9 cellular contexts compared by ENCODE assay signal in the genomic region with DNA sequence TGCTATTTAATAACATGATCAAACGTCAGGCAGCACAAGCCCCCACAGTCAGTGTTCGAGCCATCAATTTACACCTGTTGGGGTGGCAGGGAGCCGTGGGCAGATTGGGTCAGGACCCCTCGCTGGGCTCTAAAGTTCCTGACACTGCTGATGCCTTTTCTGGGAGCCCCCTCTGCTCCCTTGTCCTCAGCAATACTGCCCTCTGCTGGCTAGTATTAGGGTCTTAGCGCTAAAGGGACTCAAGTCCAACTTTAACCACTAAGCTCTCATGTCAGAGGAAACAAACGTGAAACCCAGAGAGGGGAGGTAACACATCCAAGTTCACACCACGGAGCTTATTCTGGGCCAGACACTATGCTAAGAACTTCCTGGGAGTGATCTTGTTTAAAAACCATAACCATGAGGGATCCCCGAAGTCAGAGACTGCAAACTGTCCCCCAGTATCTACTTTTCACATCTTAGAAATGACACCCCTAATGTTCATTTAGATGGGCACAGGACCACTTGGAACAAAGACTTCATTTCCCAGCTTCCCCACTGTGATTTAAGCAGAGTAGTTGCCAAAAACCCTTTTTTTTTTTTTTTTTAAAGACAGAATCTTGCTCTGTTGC. TPM values are rescaled to one million over a fixed set of nuclear protein-coding genes. Genes with fewer than 3 reads are reported as not detected.
DNase-seq lines count a peak whose midpoint lies in the region; ATAC-seq, FAIRE-seq and TF ChIP-seq lines count a peak whose summit lies in the region.
"Had no signal": no experiment of that assay in that cellular context is flagged by ENCODE, and none has a peak within 500 bp of the region (broad histone marks: within the 10 kb centered on the region; RNA-seq: fewer than 3 reads in every experiment).

No MANE protein-coding gene starts in this region.

- no peaks in the 10 kb centered on the region for H3K27me3 Mint-ChIP-seq in chondrocyte (ENCODE audit: low read depth)

- POLR2A ChIA-PET in PC-9 (lab: Charles Lee; ENCODE audit: unreplicated experiment): interaction anchor here (0.7 kb wide), 1 partner anchor 285 kb away, joined by 3 read pairs; no protein-coding TSS in a partner anchor

- peak; percentile 69 for TF ChIP-seq CTCF in PC-9 (conservative IDR thresholded peaks at IDR 0.05)
- peak; percentile 89 for TF ChIP-seq CTCF in chondrocyte (IDR thresholded peaks at IDR 0.05)
- TF ChIP-seq CTCF in right lobe of liver (IDR thresholded peaks at IDR 0.05): peak; percentile 53 to 70 (median 66)

- peaks cover 15% of the 10 kb centered on the region for H3K36me3 ChIP-seq in PC-9 (ENCODE audit: low read depth)
- peaks cover 0 to 6% (median 0%) of the 10 kb centered on the region in 4 donors for H3K36me3 ChIP-seq in right lobe of liver

- no peaks in the 10 kb centered on the region for H3K9me3 ChIP-seq in PC-9 (ENCODE audit: insufficient read depth, low read depth)
- H3K9me3 ChIP-seq in right lobe of liver: no peaks in the 10 kb centered on the region
- H3K9me3 ChIP-seq: BLaER1 had no signal

- FAIRE-seq in urothelium cell line (lab: Jason Lieb, UNC): no peak

- no TSS peak for BruUV-seq in PC-9 (replicated peaks; lab: Mats Ljungman, UMichigan)

- H3K27ac Mint-ChIP-seq in chondrocyte (ENCODE audit: unreplicated experiment): no peak overlapping the region

- H3K27me3 ChIP-seq in PC-9 (ENCODE audit: insufficient read depth, low read depth) (no peaks in the 10 kb centered on the region), right lobe of liver (no peaks in the 10 kb centered on the region)
- H3K27me3 ChIP-seq: BLaER1 had no signal

- peaks cover 4% of the 10 kb centered on the region for H3K4me1 Mint-ChIP-seq in chondrocyte (ENCODE audit: low read depth)

- peak; percentile 48 to 69 (median 60) for ATAC-seq in right lobe of liver

- H3K79me2 ChIP-seq in PC-9 (ENCODE audit: low read depth): no peaks in the 10 kb centered on the region

- H4K20me1 ChIP-seq in PC-9 (ENCODE audit: insufficient read depth): no peaks in the 10 kb centered on the region
- H4K20me1 ChIP-seq: BLaER1 had no signal

- H3K4me3 ChIP-seq in PC-9 (no peak overlapping the region), right lobe of liver (no peak overlapping the region)
- H3K4me3 ChIP-seq: BLaER1 had no signal

- DNase-seq in NCI-H1436 (lab: John Stamatoyannopoulos, UW): peak; percentile 70
- no peak for DNase-seq in NCI-H1436 treated with DMSO at 0.1 percent for 48 hours (lab: John Stamatoyannopoulos, UW)
- DNase-seq in HT-29 (ENCODE audit: low spot score): peak; percentile 65
- no peak for DNase-seq in PC-9
- no peak for DNase-seq in chondrocyte (ENCODE audit: low spot score)
- no peak for DNase-seq in right lobe of liver
- DNase-seq in urothelium cell line (ENCODE audit: low spot score): peak; percentile 72
- DNase-seq in ureter (ENCODE audit: low spot score): no peak

- H3K4me2 ChIP-seq in PC-9: peak overlapping the region; percentile 52
- H3K4me2 ChIP-seq: BLaER1 had no signal

- CTCF ChIA-PET in PC-9 (lab: Charles Lee): interaction anchor here (0.5 to 2.2 kb wide), 10 partner anchors 10 to 658 kb away, joined by 3 to 7 read pairs (median 3); no protein-coding TSS in a partner anchor

- no peak for TF ChIP-seq POLR2A in right lobe of liver (IDR thresholded peaks at IDR 0.05)

- H2AFZ ChIP-seq in PC-9: no peak overlapping the region

- H3K4me1 ChIP-seq in PC-9 (replicated peaks; ENCODE audit: insufficient read depth): peaks cover 22% of the 10 kb centered on the region
- H3K4me1 ChIP-seq in right lobe of liver: no peaks in the 10 kb centered on the region
- H3K4me1 ChIP-seq: BLaER1 had no signal

- H3K36me3 Mint-ChIP-seq in chondrocyte (ENCODE audit: low read depth): peaks cover 17% of the 10 kb centered on the region

- H3F3A ChIP-seq in PC-9 (ENCODE audit: insufficient read depth, low read depth): peaks cover 13% of the 10 kb centered on the region

- intact Hi-C loops in PC-9 (cut with micrococcal nuclease; ENCODE audit: unreplicated experiment): loop anchor here (5.0 kb wide), 1 partner anchor 459 kb away; no protein-coding TSS in a partner anchor
- intact Hi-C loops in right lobe of liver (cut with DNase I): loop anchor here (5.0 to 10.0 kb wide), 2 partner anchors 459 to 461 kb away; no protein-coding TSS in a partner anchor

- H3K9me2 ChIP-seq in PC-9 (ENCODE audit: insufficient read depth): no peaks in the 10 kb centered on the region

- no peaks in the 10 kb centered on the region for H3K9me3 Mint-ChIP-seq in chondrocyte (ENCODE audit: low read depth)

- WGBS in right lobe of liver (ENCODE audit: insufficient coverage, low coverage, low lambda C conversion rate, missing lambda C conversion rate): 34% methylated on average over 6 of the region's 8 CpGs

- H3K27ac ChIP-seq in PC-9: peak overlapping the region; percentile 32; the same call in 1 of the 2 replicates
- no peak overlapping the region for H3K27ac ChIP-seq in right lobe of liver
- H3K27ac ChIP-seq: BLaER1 had no signal

- no peak overlapping the region for H3K4me3 Mint-ChIP-seq in chondrocyte (ENCODE audit: unreplicated experiment)

RNA-seq across cellular contexts. Expression of a gene that starts 20.4 kb away (rescaled TPM):
- 43.7 and 47.8 TPM in 2 replicates for total RNA-seq in HT-29 (2014; rRNA removed; shearing (Covaris generic))
- total RNA-seq in PC-9 (2021): 74.7 and 87.7 TPM in 2 replicates
- 13.4 to 17.2 TPM (median 17.1 TPM) in 3 replicates for total RNA-seq in chondrocyte
- total RNA-seq in right lobe of liver: 1 to 10 TPM; 3.7 to 7.9 (median 4.7) TPM
- total RNA-seq in ureter: 38.1 TPM

RNA-seq across cellular contexts. Expression of a gene that starts 31.5 kb away (rescaled TPM):
- total RNA-seq in HT-29 (2014; rRNA removed; shearing (Covaris generic)): 39.1 and 53.2 TPM in 2 replicates
- total RNA-seq in PC-9 (2021) (50.3 and 52.9 TPM in 2 replicates), chondrocyte (0.34 to 0.55 TPM in 2 of 3 replicates, not detected in the other), right lobe of liver (1 to 10 TPM in 1 of 6 experiments, under 1 TPM in 4, not detected in 1; 0.06 to 1.1 (median 0.30) TPM), ureter (38.5 TPM)

Comparison
In these comparisons a context has a peak if more than half of its experiments do, and no peak if none do; other contexts are left out.
1. DNase-seq: peak in NCI-H1436 (single experiment), HT-29 (single experiment) and urothelium cell line (single experiment); none in NCI-H1436 treated with DMSO at 0.1 percent for 48 hours (single experiment), PC-9 (0 of 2), chondrocyte (single experiment), right lobe of liver (0 of 3) and ureter (single experiment).
2. RNA of a gene that starts 31.5 kb away (total RNA-seq): 39.1 to 53.2 TPM in HT-29, 50.3 to 52.9 TPM in PC-9 and 38.5 TPM in ureter (single experiment); 0.34 to 0.55 TPM in chondrocyte and 0.06 to 1.1 TPM in right lobe of liver; every median in the first group is over 10 times any median in the second.
3. Peak in every context shown above with its lines, with median percentiles within 50 percentile points of each other: CTCF ChIP-seq.